13 cellular contexts compared by ENCODE assay signal in the genomic region with DNA sequence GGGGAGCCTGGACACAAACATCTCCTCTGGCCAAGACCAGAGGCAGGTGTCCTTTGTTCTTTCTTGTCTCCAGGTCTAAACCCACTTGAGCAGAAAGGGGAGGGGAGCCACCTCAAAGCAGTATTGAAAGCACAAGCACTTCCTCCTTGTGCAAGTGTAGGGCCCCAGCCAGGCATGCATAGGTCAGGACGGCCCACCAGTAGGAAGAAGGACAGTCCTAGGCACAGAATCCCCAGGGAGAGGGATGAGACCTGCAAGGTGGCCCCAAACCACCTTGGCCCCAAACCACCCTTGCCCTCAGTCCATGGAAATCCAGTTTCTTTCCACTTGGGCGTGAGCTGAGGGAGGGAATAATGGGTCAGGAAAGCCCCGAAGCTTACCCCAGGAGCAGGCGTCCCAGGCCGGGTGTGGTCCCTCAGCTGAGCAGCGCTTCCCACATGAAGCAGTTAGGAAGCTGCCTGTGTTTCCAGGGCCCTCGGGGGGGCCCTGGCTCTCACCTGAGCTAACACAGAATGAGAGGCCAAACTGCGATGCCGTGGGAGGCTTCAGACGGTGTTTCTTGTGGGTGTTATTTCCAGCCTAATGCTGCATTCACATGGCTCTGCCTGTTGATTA. TPM values are rescaled to one million over a fixed set of nuclear protein-coding genes. Genes with fewer than 3 reads are reported as not detected.
DNase-seq lines count a peak whose midpoint lies in the region; ATAC-seq and TF ChIP-seq lines count a peak whose summit lies in the region.
"Had no signal": no experiment of that assay in that cellular context is flagged by ENCODE, and none has a peak within 500 bp of the region (broad histone marks: within the 10 kb centered on the region; RNA-seq: fewer than 3 reads in every experiment).

No MANE protein-coding gene starts in this region.

- H3K4me3 Mint-ChIP-seq in mesothelial cell of epicardium = no peak overlapping the region
- H3K4me3 Mint-ChIP-seq: natural killer cell treated with Interleukin-12 subunit alpha and Interleukin-12 subunit beta and Interleukin-15 and Interleukin-18, amount 100 ng/mL, for 72 hours had no signal

- ATAC-seq in GM18511 (IDR thresholded peaks at IDR 0.05; ENCODE audit: unreplicated experiment) (peak; percentile 99), GM19452 (IDR thresholded peaks at IDR 0.05; ENCODE audit: unreplicated experiment) (peak; percentile 93), HG02885 (IDR thresholded peaks at IDR 0.05; ENCODE audit: poor library complexity, unreplicated experiment) (peak; percentile 98), HG03571 (IDR thresholded peaks at IDR 0.05; ENCODE audit: unreplicated experiment) (peak; percentile 99)
- ATAC-seq: natural killer cell treated with Interleukin-12 subunit alpha and Interleukin-12 subunit beta and Interleukin-15 and Interleukin-18, amount 100 ng/mL, for 72 hours had no signal

- no peak overlapping the region for H3K27ac Mint-ChIP-seq in mesothelial cell of epicardium
- H3K27ac Mint-ChIP-seq: natural killer cell treated with Interleukin-12 subunit alpha and Interleukin-12 subunit beta and Interleukin-15 and Interleukin-18, amount 100 ng/mL, for 72 hours had no signal

- TF ChIP-seq CTCF in mesothelial cell of epicardium (IDR thresholded peaks at IDR 0.05; ENCODE audit: unreplicated experiment) = no peak
- no peak for TF ChIP-seq CTCF in A673 (conservative IDR thresholded peaks at IDR 0.05; ENCODE audit: low read depth, low read length)

- no peaks in the 10 kb centered on the region for H3K9me3 Mint-ChIP-seq in mesothelial cell of epicardium
- H3K9me3 Mint-ChIP-seq: natural killer cell treated with Interleukin-12 subunit alpha and Interleukin-12 subunit beta and Interleukin-15 and Interleukin-18, amount 100 ng/mL, for 72 hours had no signal

- CTCF ChIA-PET in A673 (lab: Charles Lee) = no interaction called here

- intact Hi-C loops in A673 (cut with micrococcal nuclease; ENCODE audit: unreplicated experiment) = no loop called here

- DNase-seq in NCI-H2227 (lab: John Stamatoyannopoulos, UW; ENCODE audit: unreplicated experiment) (no peak), NCI-H82 (lab: John Stamatoyannopoulos, UW) (no peak), mesothelial cell of epicardium (ENCODE audit: low spot score in 2 of 2, unreplicated experiment in 2 of 2) (no peak), A673 (ENCODE audit: low spot score) (no peak)
- DNase-seq: brain microvascular endothelial cell; Calu3; stimulated activated CD4-positive, alpha-beta T cell treated with anti-CD3 and anti-CD28 coated beads, Interleukin-12 subunit alpha, Interleukin-12 subunit beta, amount 100 ng/mL, for 4 hours; stimulated activated naive CD4-positive, alpha-beta T cell treated with Interleukin-2 at 50 U/mL for 16 hours had no signal

- peaks cover 94% of the 10 kb centered on the region for H3K27me3 Mint-ChIP-seq in mesothelial cell of epicardium (ENCODE audit: low read depth)

- no peaks in the 10 kb centered on the region for H3K9me3 ChIP-seq in A673 (ENCODE audit: low read depth, low read length, poor library complexity, severe bottlenecking)

- no peaks in the 10 kb centered on the region for H3K4me1 Mint-ChIP-seq in mesothelial cell of epicardium

- H3K4me1 ChIP-seq in A673 (ENCODE audit: insufficient read depth, low read length, poor library complexity, severe bottlenecking) = no peaks in the 10 kb centered on the region

- BruUV-seq in A673 (replicated peaks; lab: Mats Ljungman, UMichigan) = no TSS peak

- no peaks in the 10 kb centered on the region for H3K36me3 ChIP-seq in A673 (ENCODE audit: insufficient read depth, low read length, poor library complexity, severe bottlenecking)
- H3K36me3 ChIP-seq: brain microvascular endothelial cell had no signal

- no peak overlapping the region for H3K27ac ChIP-seq in A673 (ENCODE audit: low read depth, low read length, poor library complexity, severe bottlenecking)
- H3K27ac ChIP-seq: brain microvascular endothelial cell had no signal

- no peaks in the 10 kb centered on the region for H3K36me3 Mint-ChIP-seq in mesothelial cell of epicardium
- H3K36me3 Mint-ChIP-seq: natural killer cell treated with Interleukin-12 subunit alpha and Interleukin-12 subunit beta and Interleukin-15 and Interleukin-18, amount 100 ng/mL, for 72 hours had no signal

- no peak overlapping the region for H3K4me3 ChIP-seq in A673 (ENCODE audit: low read depth, low read length, poor library complexity, severe bottlenecking)

- H3K27me3 ChIP-seq in A673 (replicated peaks; ENCODE audit: insufficient read depth, low read depth, low read length, poor library complexity) = no peaks in the 10 kb centered on the region
- H3K27me3 ChIP-seq: brain microvascular endothelial cell had no signal

- POLR2A ChIA-PET in A673 (lab: Charles Lee; ENCODE audit: low non-redundant PET) = no interaction called here

RNA-seq across cellular contexts. Expression of a gene that starts 20.4 kb away (rescaled TPM):
- 4.8 to 7.0 TPM (median 5.8 TPM) in 3 replicates for total RNA-seq in mesothelial cell of epicardium
- total RNA-seq in A673 (2021) = 10.1 and 14.2 TPM in 2 replicates
